19 cellular contexts compared by ENCODE assay signal in the genomic region with DNA sequence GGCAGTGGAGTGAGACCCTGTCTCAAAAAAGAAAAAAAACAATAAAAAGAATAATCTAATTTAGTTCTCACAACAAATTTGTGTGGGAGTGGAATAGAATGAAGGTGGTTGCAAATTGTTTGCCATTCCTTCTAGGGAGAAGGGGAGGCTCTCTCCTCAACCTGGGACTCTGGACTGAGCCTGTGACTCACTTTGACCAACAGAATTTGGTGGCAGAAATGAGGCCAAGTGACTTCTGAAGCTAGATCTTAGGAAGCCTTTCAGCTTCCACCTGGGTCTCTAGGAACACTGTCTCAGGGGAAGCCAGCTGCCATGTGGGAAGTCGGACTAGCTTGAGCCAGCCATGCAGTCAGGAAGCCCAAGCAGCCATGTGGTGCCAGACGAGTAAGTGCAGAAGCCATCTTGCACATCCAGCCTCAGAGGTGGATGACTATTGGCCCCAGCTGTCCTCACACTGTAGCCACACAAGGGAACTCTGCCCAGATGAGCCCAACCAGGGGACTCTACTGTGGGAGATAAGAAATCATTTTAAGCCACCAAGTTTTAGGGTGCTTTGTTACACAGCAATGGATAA. TPM values are rescaled to one million over a fixed set of nuclear protein-coding genes. Genes with fewer than 3 reads are reported as not detected.
"Had no signal": no experiment of that assay in that cellular context is flagged by ENCODE, and none has a peak within 500 bp of the region (broad histone marks: within the 10 kb centered on the region; RNA-seq: fewer than 3 reads in every experiment).

No MANE protein-coding gene starts in this region.

- H3K36me3 Mint-ChIP-seq: natural killer cell treated with Interleukin-12 subunit alpha and Interleukin-12 subunit beta and Interleukin-15 and Interleukin-18, amount 100 ng/mL, for 72 hours had no signal

- H3K9me3 Mint-ChIP-seq: activated T-cell treated with anti-CD3 and anti-CD28 coated beads, Interleukin-2, amount 50 U/mL, for 72 hours; natural killer cell treated with Interleukin-12 subunit alpha and Interleukin-12 subunit beta and Interleukin-15 and Interleukin-18, amount 100 ng/mL, for 72 hours; stimulated activated naive B cell treated with anti-CD40 and anti-IgM and Interleukin-4, amounts not matched to agents 10 μg/mL and 1 μg/mL and 100 μg/mL, for 72 hours; T-helper 2 cell treated with Interferon-gamma antibody and Interleukin-4, amounts not matched to agents 5 μg/mL and 100 μg/mL, for 36 hours had no signal

- H3K4me3 Mint-ChIP-seq: activated T-cell treated with anti-CD3 and anti-CD28 coated beads, Interleukin-2, amount 50 U/mL, for 72 hours; natural killer cell treated with Interleukin-12 subunit alpha and Interleukin-12 subunit beta and Interleukin-15 and Interleukin-18, amount 100 ng/mL, for 72 hours; stimulated activated naive B cell treated with anti-CD40 and anti-IgM and Interleukin-4, amounts not matched to agents 10 μg/mL and 1 μg/mL and 100 μg/mL, for 72 hours; T-helper 2 cell treated with Interferon-gamma antibody and Interleukin-4, amounts not matched to agents 5 μg/mL and 100 μg/mL, for 36 hours had no signal

- H3K27me3 ChIP-seq: ascending aorta, breast epithelium, neutrophil, pancreas, thyroid gland, vagina had no signal

- H3K27ac ChIP-seq: ascending aorta, breast epithelium, left ventricle myocardium inferior, neutrophil, thyroid gland, vagina had no signal

- H3K27me3 Mint-ChIP-seq: natural killer cell treated with Interleukin-12 subunit alpha and Interleukin-12 subunit beta and Interleukin-15 and Interleukin-18, amount 100 ng/mL, for 72 hours; stimulated activated naive B cell treated with anti-CD40 and anti-IgM and Interleukin-4, amounts not matched to agents 10 μg/mL and 1 μg/mL and 100 μg/mL, for 72 hours had no signal

- H3K36me3 ChIP-seq: breast epithelium had no signal

- H3K9me3 ChIP-seq: ascending aorta, breast epithelium, neutrophil, pancreas, thyroid gland, vagina had no signal

- ATAC-seq: activated T-cell treated with anti-CD3 and anti-CD28 coated beads, Interleukin-2, amount 50 U/mL, for 72 hours; natural killer cell treated with Interleukin-12 subunit alpha and Interleukin-12 subunit beta and Interleukin-15 and Interleukin-18, amount 100 ng/mL, for 72 hours; stimulated activated naive B cell treated with anti-CD40 and anti-IgM and Interleukin-4, amounts not matched to agents 10 μg/mL and 1 μg/mL and 100 μg/mL, for 72 hours had no signal

- H3K27ac Mint-ChIP-seq: activated T-cell treated with anti-CD3 and anti-CD28 coated beads, Interleukin-2, amount 50 U/mL, for 72 hours; natural killer cell treated with Interleukin-12 subunit alpha and Interleukin-12 subunit beta and Interleukin-15 and Interleukin-18, amount 100 ng/mL, for 72 hours; stimulated activated naive B cell treated with anti-CD40 and anti-IgM and Interleukin-4, amounts not matched to agents 10 μg/mL and 1 μg/mL and 100 μg/mL, for 72 hours; T-helper 2 cell treated with Interferon-gamma antibody and Interleukin-4, amounts not matched to agents 5 μg/mL and 100 μg/mL, for 36 hours had no signal

- FAIRE-seq: pancreas, TTC549 had no signal

- H3K4me3 ChIP-seq: ascending aorta, breast epithelium, left ventricle myocardium inferior, pancreas, thyroid gland, vagina had no signal

- DNase-seq: activated CD4-positive, alpha-beta T cell treated with anti-CD3 and anti-CD28 coated beads, Interleukin-2, amount 50 U/mL, for 4 hours; activated effector memory CD4-positive, alpha-beta T cell treated with anti-CD3 and anti-CD28 coated beads, Interleukin-2, amount 50 U/mL, for 16 hours; activated naive CD4-positive, alpha-beta T cell treated with anti-CD3 and anti-CD28 coated beads, Interleukin-2, amount 50 U/mL, for 16 hours; activated T-cell treated with anti-CD3 and anti-CD28 coated beads, Interleukin-2, amount 50 U/mL, for 72 hours; foreskin fibroblast; glutamatergic neuron; hypothalamus; islet precursor cell; left ventricle myocardium inferior; stimulated activated naive B cell treated with anti-CD40 and anti-IgM and Interleukin-4, amounts not matched to agents 10 μg/mL and 1 μg/mL and 100 μg/mL, for 72 hours; thyroid gland had no signal

RNA-seq across cellular contexts. Expression of gene ALDH2, which starts 14.4 kb away (rescaled TPM):
- total RNA-seq: natural killer cell treated with Interleukin-12 subunit alpha and Interleukin-12 subunit beta and Interleukin-15 and Interleukin-18, amount 100 ng/mL, for 72 hours had no signal
